Comparison of ENCODE assay signal across 8 cellular contexts in genomic region chr2:37324786-37325624, GRCh38. TPM values are rescaled to one million over a fixed set of nuclear protein-coding genes. Genes with fewer than 3 reads are reported as not detected.
DNase-seq lines count a peak whose midpoint lies in the region; ATAC-seq, FAIRE-seq and TF ChIP-seq lines count a peak whose summit lies in the region.

Gene PRKD3, minus strand, starts transcription at chr2:37324833. Its CDS starts 8,309 bp downstream, at chr2:37316524.

- H3K4me1 ChIP-seq in ovary (ENCODE audit: insufficient read depth) = peaks cover 2% of the 10 kb centered on the region

- H3K4me3 Mint-ChIP-seq in activated naive CD8-positive, alpha-beta T cell = peak within 1 kb of the TSS; percentile 99

- H3K9me3 ChIP-seq in SK-N-MC (ENCODE audit: low read depth, low read length) (no peaks in the 10 kb centered on the region), ovary (no peaks in the 10 kb centered on the region)

- peak; percentile 71 for FAIRE-seq in urothelium cell line (lab: Jason Lieb, UNC)

- TF ChIP-seq CTCF in ovary (IDR thresholded peaks at IDR 0.05) = no peak

- peaks cover 4% of the 10 kb centered on the region for H3K27me3 Mint-ChIP-seq in activated naive CD8-positive, alpha-beta T cell

- no peaks in the 10 kb centered on the region for H3K27me3 ChIP-seq in ovary

- H3K9ac ChIP-seq in SK-N-MC (ENCODE audit: insufficient read length) = peak within 1 kb of the TSS; percentile 94

- peak within 1 kb of the TSS; percentile 90 for H3K4me3 ChIP-seq in SK-N-MC
- H3K4me3 ChIP-seq in ovary = peak within 1 kb of the TSS; percentile 62

- peaks cover 5% of the 10 kb centered on the region for H3K36me3 Mint-ChIP-seq in activated naive CD8-positive, alpha-beta T cell

- H3K9me3 Mint-ChIP-seq in activated naive CD8-positive, alpha-beta T cell (ENCODE audit: low read depth) = no peaks in the 10 kb centered on the region

- peak within 1 kb of the TSS; percentile 99 for H3K27ac Mint-ChIP-seq in activated naive CD8-positive, alpha-beta T cell

- TF ChIP-seq POLR2A in ovary (IDR thresholded peaks at IDR 0.05) = peak; percentile 57

- H3K4me1 Mint-ChIP-seq in activated naive CD8-positive, alpha-beta T cell (ENCODE audit: low read depth) = peaks cover 37% of the 10 kb centered on the region

- intact Hi-C loops in Right ventricle myocardium inferior (cut with DNase I) (no loop called here), ovary (cut with DNase I) (no loop called here)

- peaks cover 23% of the 10 kb centered on the region for H3K36me3 ChIP-seq in SK-N-MC (ENCODE audit: insufficient read depth, low read length)
- H3K36me3 ChIP-seq in ovary = no peaks in the 10 kb centered on the region

- DNase-seq in DMS53 (lab: John Stamatoyannopoulos, UW) (peak; percentile 69), HT-29 (ENCODE audit: low spot score) (peak; percentile 57), SK-N-MC (ENCODE audit: low read depth, low spot score) (no peak), Right ventricle myocardium inferior (ENCODE audit: missing footprints) (peak; percentile 82), ovary (peak in 2 of 5 donors; percentile 55 to 87), urothelium cell line (ENCODE audit: low spot score) (peak; percentile 93)

- H3K27ac ChIP-seq in SK-N-MC (peak within 1 kb of the TSS; percentile 91), ovary (peak within 1 kb of the TSS; percentile 90 to 93)

- TF ChIP-seq EP300 in ovary (IDR thresholded peaks at IDR 0.05) = no peak

- peak; percentile 46 for ATAC-seq in GM21367 (IDR thresholded peaks at IDR 0.05; ENCODE audit: unreplicated experiment)
- peak; percentile 92 for ATAC-seq in Right ventricle myocardium inferior

- WGBS in ovary, 3 donors = 1 to 2% (median 1%) methylated on average over 52 to 79 of the region's 79 CpGs

RNA-seq across cellular contexts. Expression of gene PRKD3, which starts in this region (rescaled TPM):
- total RNA-seq in HT-29 (2014; rRNA removed; shearing (Covaris generic)) = 14.0 and 17.2 TPM in 2 replicates
- total RNA-seq in Right ventricle myocardium inferior = 12.6 TPM
- total RNA-seq in ovary = 10 to 100 TPM; 30.4 to 48.8 (median 43.7) TPM
- polyA plus RNA-seq in ovary = 10 to 100 TPM; 13.7 to 20.6 TPM
